In genomic region chr12:42360747-42361403, GRCh38 we compare ENCODE assay signal across 12 cellular contexts. TPM values are rescaled to one million over a fixed set of nuclear protein-coding genes. Genes with fewer than 3 reads are reported as not detected.
A peak's percentile ranks its signal among the peaks of the same experiment; 100 is the strongest.
DNase-seq lines count a peak whose midpoint lies in the region; ATAC-seq, FAIRE-seq and TF ChIP-seq lines count a peak whose summit lies in the region.
"Had no signal": no experiment of that assay in that cellular context is flagged by ENCODE, and none has a peak within 500 bp of the region (broad histone marks: within the 10 kb centered on the region; RNA-seq: fewer than 3 reads in every experiment).

No MANE protein-coding gene starts in this region.

- intact Hi-C loops in uterus (cut with DNase I; ENCODE audit: low total_unique reads), result no loop called here

- no peak for TF ChIP-seq POLR2A in uterus (IDR thresholded peaks at IDR 0.05)

- H3K27me3 Mint-ChIP-seq in activated naive CD8-positive, alpha-beta T cell, result no peaks in the 10 kb centered on the region

- TF ChIP-seq CTCF in uterus (IDR thresholded peaks at IDR 0.05), result no peak
- no peak for TF ChIP-seq CTCF in osteoblast (IDR thresholded peaks at IDR 0.05; ENCODE audit: extremely low read depth, low read depth, low read length)

- H3K4me1 ChIP-seq in uterus (no peaks in the 10 kb centered on the region), osteoblast (ENCODE audit: insufficient read depth, low read length) (peaks cover 4% of the 10 kb centered on the region)
- H3K4me1 ChIP-seq: gastroesophageal sphincter had no signal

- no peaks in the 10 kb centered on the region for H4K20me1 ChIP-seq in osteoblast (ENCODE audit: insufficient read depth, low read length)

- ATAC-seq in GM21367 (IDR thresholded peaks at IDR 0.05; ENCODE audit: unreplicated experiment), result peak; percentile 70
- peak; percentile 82 for ATAC-seq in HG03159 (IDR thresholded peaks at IDR 0.05; ENCODE audit: unreplicated experiment)
- ATAC-seq: gastroesophageal sphincter had no signal

- H3K9me3 ChIP-seq in uterus (no peaks in the 10 kb centered on the region), osteoblast (ENCODE audit: low read depth, low read length) (no peaks in the 10 kb centered on the region)
- H3K9me3 ChIP-seq: gastroesophageal sphincter had no signal

- H3K27ac Mint-ChIP-seq in activated naive CD8-positive, alpha-beta T cell, result peak overlapping the region; percentile 35

- H3K36me3 ChIP-seq in uterus, result no peaks in the 10 kb centered on the region
- peaks cover 10% of the 10 kb centered on the region for H3K36me3 ChIP-seq in osteoblast (ENCODE audit: insufficient read depth, low read length)

- no peak overlapping the region for H3K27ac ChIP-seq in uterus
- H3K27ac ChIP-seq in osteoblast (ENCODE audit: low read depth, low read length), result no peak overlapping the region
- H3K27ac ChIP-seq: gastroesophageal sphincter had no signal

- H3K79me2 ChIP-seq in osteoblast (ENCODE audit: insufficient read depth, low read length), result peaks cover 34% of the 10 kb centered on the region

- H3K4me3 ChIP-seq in uterus (no peak overlapping the region), osteoblast (ENCODE audit: insufficient read depth, low read length) (no peak overlapping the region)
- H3K4me3 ChIP-seq: gastroesophageal sphincter had no signal

- no peak overlapping the region for H3K4me2 ChIP-seq in osteoblast (ENCODE audit: insufficient read depth, low read length)

- H3K9me3 Mint-ChIP-seq in activated naive CD8-positive, alpha-beta T cell (ENCODE audit: low read depth), result no peaks in the 10 kb centered on the region

- peaks cover 12% of the 10 kb centered on the region for H3K36me3 Mint-ChIP-seq in activated naive CD8-positive, alpha-beta T cell

- no peak overlapping the region for H3K4me3 Mint-ChIP-seq in activated naive CD8-positive, alpha-beta T cell

- no peak for DNase-seq in GM18507 (ENCODE audit: extremely low spot score, insufficient read length, low read depth)
- DNase-seq in NCI-H2171 treated with DMSO at 0.1 percent for 48 hours (lab: John Stamatoyannopoulos, UW), result no peak
- no peak for DNase-seq in KG1 (lab: John Stamatoyannopoulos, UW)
- no peak for DNase-seq in uterus
- DNase-seq in osteoblast (ENCODE audit: insufficient read length, low spot score, missing footprints), result no peak
- DNase-seq: NCI-H510A, small intestine had no signal

- FAIRE-seq in GM18507 (lab: Jason Lieb, UNC), result peak; percentile 80
- FAIRE-seq: astrocyte, small intestine had no signal

- H2AFZ ChIP-seq in osteoblast (ENCODE audit: low read length), result no peak overlapping the region

- H3K27me3 ChIP-seq in uterus (no peaks in the 10 kb centered on the region), osteoblast (ENCODE audit: insufficient read depth, low read length) (no peaks in the 10 kb centered on the region)
- H3K27me3 ChIP-seq: gastroesophageal sphincter had no signal

- peaks cover 45% of the 10 kb centered on the region for H3K4me1 Mint-ChIP-seq in activated naive CD8-positive, alpha-beta T cell (ENCODE audit: low read depth)

RNA-seq across cellular contexts. Expression of gene PPHLN1, which starts 34.9 kb away (rescaled TPM):
- total RNA-seq in uterus (100 to 1,000 TPM in 1 of 4 donors, 10 to 100 TPM in 3; 20.2 to 124 (median 53.3) TPM), osteoblast (67.8 and 70.9 TPM in 2 replicates)

RNA-seq across cellular contexts. Expression of gene ZCRB1, which starts 35.0 kb away (rescaled TPM):
- 10 to 100 TPM; 19.8 to 44.1 (median 29.4) TPM for total RNA-seq in uterus
- total RNA-seq in osteoblast, result 32.6 and 41.8 TPM in 2 replicates
